Comparison of ENCODE assay signal across 8 cellular contexts in the genomic region with DNA sequence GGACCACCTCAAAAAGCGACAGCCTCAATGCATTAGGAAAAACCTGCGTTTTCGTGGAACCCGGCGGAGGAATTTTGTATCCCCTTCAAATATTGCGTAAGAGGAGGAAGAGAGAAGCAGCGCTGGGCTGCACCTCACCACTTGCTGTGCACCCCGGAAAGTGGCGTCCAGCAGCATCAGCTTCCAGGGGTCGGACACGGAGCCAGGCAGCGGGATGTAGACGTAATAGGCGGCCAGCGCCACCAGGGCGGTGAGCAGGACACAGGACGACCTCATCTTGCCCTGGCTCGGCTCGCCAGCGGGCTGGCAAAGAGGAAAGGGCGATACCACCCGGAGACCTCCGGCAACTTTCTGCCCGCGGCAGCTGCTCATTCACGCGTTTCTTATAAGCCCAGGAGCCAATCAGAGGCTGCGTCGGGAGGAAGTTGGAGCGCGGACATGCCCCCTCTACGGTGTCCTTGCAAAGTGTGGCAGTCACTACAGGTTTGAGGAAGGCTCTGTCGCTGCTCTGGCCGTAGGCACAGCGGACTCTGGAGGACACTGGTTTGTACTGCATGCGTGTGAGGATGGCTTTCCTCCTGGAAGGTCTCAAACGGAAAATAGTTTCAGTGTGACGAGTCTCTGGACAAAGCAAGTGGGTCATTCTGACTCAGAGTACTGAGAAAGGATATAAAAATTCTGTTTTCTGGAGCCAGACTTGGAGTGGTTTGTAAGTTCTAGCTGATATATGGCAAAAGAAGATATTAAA. TPM values are rescaled to one million over a fixed set of nuclear protein-coding genes. Genes with fewer than 3 reads are reported as not detected.
A peak's percentile ranks its signal among the peaks of the same experiment; 100 is the strongest.
DNase-seq lines count a peak whose midpoint lies in the region; FAIRE-seq and TF ChIP-seq lines count a peak whose summit lies in the region.

A gene with protein sequence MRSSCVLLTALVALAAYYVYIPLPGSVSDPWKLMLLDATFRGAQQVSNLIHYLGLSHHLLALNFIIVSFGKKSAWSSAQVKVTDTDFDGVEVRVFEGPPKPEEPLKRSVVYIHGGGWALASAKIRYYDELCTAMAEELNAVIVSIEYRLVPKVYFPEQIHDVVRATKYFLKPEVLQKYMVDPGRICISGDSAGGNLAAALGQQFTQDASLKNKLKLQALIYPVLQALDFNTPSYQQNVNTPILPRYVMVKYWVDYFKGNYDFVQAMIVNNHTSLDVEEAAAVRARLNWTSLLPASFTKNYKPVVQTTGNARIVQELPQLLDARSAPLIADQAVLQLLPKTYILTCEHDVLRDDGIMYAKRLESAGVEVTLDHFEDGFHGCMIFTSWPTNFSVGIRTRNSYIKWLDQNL (minus strand): TSS at position 359 of the 748 bp plus-strand sequence. CDS start 83 bp downstream, at position 276.

- H3K79me2 ChIP-seq in H9 (ENCODE audit: insufficient read depth, low read length), result no peaks in the 10 kb centered on the region
- H3K79me2 ChIP-seq in neural cell (replicated peaks; ENCODE audit: insufficient read depth, low read length), result no peaks in the 10 kb centered on the region

- H3F3A ChIP-seq in neural cell (ENCODE audit: insufficient read depth, low read length, poor library complexity, severe bottlenecking), result no peaks in the 10 kb centered on the region

- H3K27me3 ChIP-seq in H9 (ENCODE audit: insufficient read depth, low read length), result no peaks in the 10 kb centered on the region
- H3K27me3 ChIP-seq in neural cell (ENCODE audit: insufficient read depth, low read depth, low read length), result peaks cover 5% of the 10 kb centered on the region
- no peaks in the 10 kb centered on the region for H3K27me3 ChIP-seq in stomach smooth muscle (ENCODE audit: control insufficient read depth in 1 of 2, insufficient read depth in 2 of 2, low read length in 2 of 2)

- no peak for TF ChIP-seq EP300 in neural cell (conservative IDR thresholded peaks at IDR 0.05; ENCODE audit: poor library complexity, severe bottlenecking)

- H3K36me3 Mint-ChIP-seq in H9 (ENCODE audit: insufficient read depth in 1 of 3, low read depth in 3 of 3), result no peaks in the 10 kb centered on the region

- TF ChIP-seq RAD21 in neural cell (conservative IDR thresholded peaks at IDR 0.05), result peak; percentile 68

- FAIRE-seq in G401.6 (lab: Jason Lieb, UNC), result peak; percentile 97

- H2AK5ac ChIP-seq in H9 (ENCODE audit: insufficient read length, low read length), result no peak within 1 kb of the TSS

- no peak within 1 kb of the TSS for H3K27ac ChIP-seq in H9 (ENCODE audit: insufficient read length, low read depth, low read length)
- no peak within 1 kb of the TSS for H3K27ac ChIP-seq in neural cell (ENCODE audit: low read length)
- H3K27ac ChIP-seq in stomach smooth muscle (ENCODE audit: low read length), result peak within 1 kb of the TSS; percentile 85

- no peak within 1 kb of the TSS for H2BK5ac ChIP-seq in H9 (ENCODE audit: insufficient read length, low read length)

- H3K4me3 ChIP-seq in fibroblast of villous mesenchyme (ENCODE audit: low read depth, low read length) (peak within 1 kb of the TSS; percentile 75), neural cell (ENCODE audit: low read length) (peak within 1 kb of the TSS; percentile 82), stomach smooth muscle (ENCODE audit: low read length in 2 of 2) (peak within 1 kb of the TSS; percentile 90 to 95)

- H3K27me3 Mint-ChIP-seq in H9 (ENCODE audit: low read depth), result peaks cover 16% of the 10 kb centered on the region

- H3K4me3 Mint-ChIP-seq in H9, result peak within 1 kb of the TSS; percentile 94 to 95

- H3K36me3 ChIP-seq in neural cell (ENCODE audit: insufficient read depth, low read length), result no peaks in the 10 kb centered on the region
- no peaks in the 10 kb centered on the region for H3K36me3 ChIP-seq in stomach smooth muscle (ENCODE audit: control insufficient read depth in 2 of 2, insufficient read depth in 2 of 2, low read length in 2 of 2)

- no peaks in the 10 kb centered on the region for H3K79me1 ChIP-seq in H9 (ENCODE audit: insufficient read depth, low read depth, low read length, poor library complexity, severe bottlenecking)

- H3K56ac ChIP-seq in H9 (ENCODE audit: insufficient read length, low read depth, low read length), result no peak within 1 kb of the TSS

- peaks cover 10% of the 10 kb centered on the region for H3K23me2 ChIP-seq in H9 (ENCODE audit: insufficient read length, low read depth, low read length, poor library complexity, severe bottlenecking)

- no peak within 1 kb of the TSS for H3T11ph ChIP-seq in H9 (ENCODE audit: low read length)

- H2BK120ac ChIP-seq in H9 (ENCODE audit: low read depth, low read length, poor library complexity, severe bottlenecking), result no peak within 1 kb of the TSS

- WGBS in H9 (ENCODE audit: extremely low coverage, insufficient read length, low lambda C conversion rate), result no CpG with 5 or more reads among the region's 38 CpGs

- no peak within 1 kb of the TSS for H3K18ac ChIP-seq in H9 (ENCODE audit: insufficient read length, low read depth, low read length)

- peak within 1 kb of the TSS in 1 of 3 experiments; percentile 68; a peak in 4 of 7 replicates for H3K27ac Mint-ChIP-seq in H9

- no peak within 1 kb of the TSS for H4K5ac ChIP-seq in H9 (ENCODE audit: insufficient read length, low read depth, low read length)

- DNase-seq in H9 (peak; percentile 97), M059J (ENCODE audit: low read depth) (peak; percentile 100), SHP77 (lab: John Stamatoyannopoulos, UW) (peak; percentile 96 to 98), activated gamma-delta T cell (lab: John Stamatoyannopoulos, UW) (peak; percentile 27), fibroblast of villous mesenchyme (ENCODE audit: low read depth) (peak; percentile 94)

- TF ChIP-seq CTCF in H9 (conservative IDR thresholded peaks at IDR 0.05), result peak; percentile 79
- TF ChIP-seq CTCF in fibroblast of villous mesenchyme (IDR thresholded peaks at IDR 0.05; ENCODE audit: insufficient read depth, low read depth, low read length), result peak; percentile 78
- peak; percentile 79 for TF ChIP-seq CTCF in neural cell (IDR thresholded peaks at IDR 0.05; ENCODE audit: poor library complexity, severe bottlenecking)

- H3K9me2 ChIP-seq in neural cell (ENCODE audit: insufficient read depth, low read length), result no peaks in the 10 kb centered on the region

- peak within 1 kb of the TSS; percentile 90 for H3K4me2 ChIP-seq in H9 (ENCODE audit: insufficient read depth, insufficient read length, low read length)
- H3K4me2 ChIP-seq in neural cell (ENCODE audit: low read length), result peak within 1 kb of the TSS; percentile 45

- no peak within 1 kb of the TSS for H2BK20ac ChIP-seq in H9 (ENCODE audit: low read depth, low read length, poor library complexity, severe bottlenecking)

- H3K4me1 Mint-ChIP-seq in H9, result peaks cover 13 to 21% of the 10 kb centered on the region in 2 experiments

- no peaks in the 10 kb centered on the region for H3K9me3 ChIP-seq in H9 (ENCODE audit: control insufficient read depth, low read depth, low read length)
- no peaks in the 10 kb centered on the region for H3K9me3 ChIP-seq in neural cell (ENCODE audit: low read length)
- no peaks in the 10 kb centered on the region for H3K9me3 ChIP-seq in stomach smooth muscle (ENCODE audit: control insufficient read depth in 2 of 2, low read length in 2 of 2)

- H3K4ac ChIP-seq in H9 (ENCODE audit: low read depth, low read length), result no peak within 1 kb of the TSS

- no peak within 1 kb of the TSS for H2BK15ac ChIP-seq in H9 (ENCODE audit: low read depth, low read length)

- no peaks in the 10 kb centered on the region for H3K9me3 Mint-ChIP-seq in H9

- H4K20me1 ChIP-seq in H9 (ENCODE audit: control insufficient read depth, insufficient read depth, insufficient read length) (no peaks in the 10 kb centered on the region), neural cell (ENCODE audit: insufficient read depth) (no peaks in the 10 kb centered on the region)

- H2AFZ ChIP-seq in H9 (ENCODE audit: low read length) (peak within 1 kb of the TSS; percentile 81), neural cell (ENCODE audit: low read depth, low read length) (peak within 1 kb of the TSS; percentile 46)

- H3K23ac ChIP-seq in H9 (ENCODE audit: insufficient read length, low read depth, low read length), result no peak within 1 kb of the TSS

- no peak within 1 kb of the TSS for H4K8ac ChIP-seq in H9 (replicated peaks; ENCODE audit: insufficient read length, low read depth, low read length)

- H4K91ac ChIP-seq in H9 (ENCODE audit: insufficient read length, low read depth, low read length), result no peak within 1 kb of the TSS

- no peak within 1 kb of the TSS for H2BK12ac ChIP-seq in H9 (ENCODE audit: insufficient read length, low read depth, low read length)

- 0 out of 2 replicates have a peak within 1 kb of the TSS, but pooled peaks have one; percentile 59 for H3K14ac ChIP-seq in H9 (ENCODE audit: insufficient read depth, low read length)

- H3K4me1 ChIP-seq in H9 (ENCODE audit: insufficient read depth, low read length) (no peaks in the 10 kb centered on the region), stomach smooth muscle (ENCODE audit: control insufficient read depth, insufficient read depth, low read length) (peaks cover 8% of the 10 kb centered on the region)

- peak within 1 kb of the TSS; percentile 32 for H3K9ac ChIP-seq in H9 (ENCODE audit: extremely low read depth, insufficient read length, low read length)
- H3K9ac ChIP-seq in neural cell (ENCODE audit: low read length), result peak within 1 kb of the TSS; percentile 47
- H3K9ac ChIP-seq in stomach smooth muscle (ENCODE audit: low read length in 2 of 2), result peak within 1 kb of the TSS; percentile 70 to 86

TF ChIP-seq in neural cell, 6 proteins besides CTCF, POLR2A, EP300 and RAD21 (continues in another document):
- TF ChIP-seq POLR2AphosphoS5 (IDR thresholded peaks at IDR 0.05) (no peak), SMC3 (conservative IDR thresholded peaks at IDR 0.05; ENCODE audit: poor library complexity) (peak; percentile 58)

RNA-seq across cellular contexts. Expression of the gene that starts here (rescaled TPM):
- total RNA-seq in H9 (2021) (2.3 and 3.5 TPM in 2 replicates), fibroblast of villous mesenchyme (9.7 and 21.2 TPM in 2 replicates)
- 78.4 and 110 TPM in 2 replicates for total RNA-seq in M059J (2014; rRNA removed; shearing (Covaris generic))
- 2.1 TPM in 1 of 2 replicates, not detected in the other for polyA plus RNA-seq in neural cell
- 0.46 and 1.5 TPM in 2 replicates for polyA minus RNA-seq in neural cell

Comparison
In these comparisons a context has a peak if more than half of its experiments do, and no peak if none do; other contexts are left out.
1. DNase-seq: peak in every context shown above with its lines; median percentile 100 in M059J; 97 in H9; 97 in SHP77; 94 in fibroblast of villous mesenchyme; 27 in activated gamma-delta T cell.